ENCODE assay signal across 30 cellular contexts in genomic region chr15:74767167-74768098, GRCh38. TPM values are rescaled to one million over a fixed set of nuclear protein-coding genes. Genes with fewer than 3 reads are reported as not detected.
"Had no signal": no experiment of that assay in that cellular context is flagged by ENCODE, and none has a peak within 500 bp of the region (broad histone marks: within the 10 kb centered on the region; RNA-seq: fewer than 3 reads in every experiment).

No MANE protein-coding gene starts in this region.

- H3K9me3 ChIP-seq: gastrocnemius medialis, heart left ventricle, mucosa of descending colon, prostate gland, right atrium auricular region, suprapubic skin, transverse colon had no signal

- H3K27ac ChIP-seq: dorsolateral prefrontal cortex, gastrocnemius medialis, heart left ventricle, hepatocyte, prostate gland, right atrium auricular region, suprapubic skin, transverse colon had no signal

- H3K4me2 ChIP-seq: smooth muscle cell had no signal

- H3K27me3 ChIP-seq: dorsolateral prefrontal cortex, hepatocyte, right atrium auricular region had no signal

- H3K79me2 ChIP-seq: hepatocyte had no signal

- H3K4me1 ChIP-seq: gastrocnemius medialis, prostate gland had no signal

- H3K36me3 ChIP-seq: gastrocnemius medialis, heart left ventricle, prostate gland, right atrium auricular region, suprapubic skin, transverse colon had no signal

- H3K4me3 ChIP-seq: gastrocnemius medialis, heart left ventricle, hepatocyte, lung, mucosa of descending colon, prostate gland, smooth muscle cell, suprapubic skin, transverse colon had no signal

- DNase-seq: cortex of kidney; dorsolateral prefrontal cortex; effector CD4-positive, alpha-beta T cell; foreskin fibroblast; gastrocnemius medialis; heart left ventricle; kidney; mucosa of descending colon; naive B cell; stimulated activated CD4-positive, alpha-beta T cell treated with anti-CD3 and anti-CD28 coated beads, Interleukin-12 subunit alpha, Interleukin-12 subunit beta, amount 100 ng/mL, for 4 hours; stimulated activated CD4-positive, alpha-beta T cell treated with anti-CD3 and anti-CD28 coated beads, Interleukin-1b, Interleukin-23, amount 100 ng/mL, for 48 hours; stimulated activated CD4-positive, alpha-beta T cell treated with anti-CD3 and anti-CD28 coated beads, Interleukin-4, amount 100 ng/mL, for 1 hour; stimulated activated CD8-positive, alpha-beta memory T cell treated with anti-CD3 and anti-CD28 coated beads, Interleukin-4, amount 100 ng/mL, for 48 hours; stimulated activated naive CD4-positive, alpha-beta T cell; stimulated activated naive CD8-positive, alpha-beta T cell treated with anti-CD3 and anti-CD28 coated beads, Interleukin-15, amount 100 ng/mL, for 72 hours; transverse colon had no signal

- H2AFZ ChIP-seq: hepatocyte had no signal

- FAIRE-seq: kidney had no signal

- ATAC-seq: gastrocnemius medialis; heart left ventricle; left lobe of liver; mucosa of descending colon; natural killer cell treated with Interleukin-12 subunit alpha and Interleukin-12 subunit beta and Interleukin-15 and Interleukin-18, amount 100 ng/mL, for 72 hours; sciatic nerve; stimulated activated naive CD8-positive, alpha-beta T cell treated with anti-CD3 and anti-CD28 coated beads, Interleukin-15, amount 100 ng/mL, for 72 hours had no signal

RNA-seq across cellular contexts. Expression of gene CYP1A2, which starts 18.8 kb away (rescaled TPM):
- total RNA-seq: dorsolateral prefrontal cortex; gastrocnemius medialis; heart left ventricle; hepatocyte; kidney; mesothelial cell of epicardium; mucosa of descending colon; natural killer cell treated with Interleukin-12 subunit alpha and Interleukin-12 subunit beta and Interleukin-15 and Interleukin-18, amount 100 ng/mL, for 72 hours; neural crest cell; osteocyte; right atrium auricular region; sciatic nerve; smooth muscle cell; suprapubic skin; transverse colon; urinary bladder had no signal
- polyA plus RNA-seq: heart left ventricle, smooth muscle cell, urinary bladder had no signal

RNA-seq across cellular contexts. Expression of gene LMAN1L, which starts 45.2 kb away (rescaled TPM):
- total RNA-seq: gastrocnemius medialis, hepatocyte, kidney, left lobe of liver, neural crest cell, osteocyte, sciatic nerve, smooth muscle cell had no signal
- polyA plus RNA-seq: hepatocyte, liver, smooth muscle cell had no signal

RNA-seq across cellular contexts. Expression of gene CPLX3, which starts 59.0 kb away (rescaled TPM):
- total RNA-seq: gastrocnemius medialis, hepatocyte, kidney, left lobe of liver, liver, lung, mesothelial cell of epicardium, neural crest cell, osteocyte, sciatic nerve, transverse colon, urinary bladder had no signal
- polyA plus RNA-seq: hepatocyte, liver, smooth muscle cell had no signal
